21 cellular contexts compared by ENCODE assay signal in the genomic region with DNA sequence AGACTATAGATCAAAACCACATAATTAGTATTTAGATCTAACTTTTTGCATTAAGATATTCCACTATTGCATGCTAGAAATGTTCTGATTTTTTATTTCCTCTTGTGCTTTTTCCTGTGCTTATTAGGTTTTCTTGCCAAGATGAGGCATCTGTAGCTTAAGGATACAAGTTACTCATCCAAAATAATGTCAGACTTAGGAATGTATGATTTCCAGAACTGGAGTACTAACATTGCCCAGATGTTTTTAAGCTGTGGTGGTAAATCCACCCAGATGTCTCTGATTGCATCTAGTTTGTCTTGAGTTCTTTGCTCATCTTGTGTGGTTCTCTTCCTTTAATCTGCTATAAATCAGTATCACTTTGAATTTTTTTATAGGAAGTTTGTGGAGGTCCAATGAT.
DNase-seq lines count a peak whose midpoint lies in the region; ATAC-seq and TF ChIP-seq lines count a peak whose summit lies in the region.
"Had no signal": no experiment of that assay in that cellular context is flagged by ENCODE, and none has a peak within 500 bp of the region (broad histone marks: within the 10 kb centered on the region; RNA-seq: fewer than 3 reads in every experiment).

No MANE protein-coding gene starts in this region.

- no peak overlapping the region for H3K4me3 Mint-ChIP-seq in activated CD4-positive, alpha-beta T cell treated with anti-CD3 and anti-CD28 coated beads, Interleukin-2, amount 10 ng/mL, durations not matched to agents 7 days and 5 days
- H3K4me3 Mint-ChIP-seq: activated B cell treated with CpG ODN at 0.5 μM for 24 hours; endodermal cell; nephron progenitor cell; stimulated activated memory B cell treated with anti-CD40 and anti-IgM and Interleukin-4, amounts not matched to agents 10 μg/mL and 1 μg/mL and 100 μg/mL, for 72 hours had no signal

- ATAC-seq in Right ventricle myocardium inferior (peak; percentile 67), HG03378 (IDR thresholded peaks at IDR 0.05; ENCODE audit: unreplicated experiment) (no peak)
- ATAC-seq: sciatic nerve; stimulated activated memory B cell treated with anti-CD40 and anti-IgM and Interleukin-4, amounts not matched to agents 10 μg/mL and 1 μg/mL and 100 μg/mL, for 72 hours had no signal

- no peak overlapping the region for H3K27ac Mint-ChIP-seq in activated CD4-positive, alpha-beta T cell treated with anti-CD3 and anti-CD28 coated beads, Interleukin-2, amount 10 ng/mL, durations not matched to agents 7 days and 5 days
- H3K27ac Mint-ChIP-seq: activated B cell treated with CpG ODN at 0.5 μM for 24 hours; endodermal cell; nephron progenitor cell; stimulated activated memory B cell treated with anti-CD40 and anti-IgM and Interleukin-4, amounts not matched to agents 10 μg/mL and 1 μg/mL and 100 μg/mL, for 72 hours had no signal

- peak overlapping the region; percentile 33 for H3K4me2 ChIP-seq in smooth muscle cell

- H3K9me3 Mint-ChIP-seq in activated CD4-positive, alpha-beta T cell treated with anti-CD3 and anti-CD28 coated beads, Interleukin-2, amount 10 ng/mL, durations not matched to agents 7 days and 5 days, result no peaks in the 10 kb centered on the region
- H3K9me3 Mint-ChIP-seq: activated B cell treated with CpG ODN at 0.5 μM for 24 hours; stimulated activated memory B cell treated with anti-CD40 and anti-IgM and Interleukin-4, amounts not matched to agents 10 μg/mL and 1 μg/mL and 100 μg/mL, for 72 hours had no signal

- H3F3A ChIP-seq in smooth muscle cell (ENCODE audit: low read depth), result no peaks in the 10 kb centered on the region

- H3K27me3 ChIP-seq in left ventricle myocardium inferior (ENCODE audit: low read depth) (no peaks in the 10 kb centered on the region), smooth muscle cell (ENCODE audit: low read depth) (no peaks in the 10 kb centered on the region)

- no peak overlapping the region for H3K27ac ChIP-seq in left ventricle myocardium inferior (replicated peaks)
- H3K27ac ChIP-seq in smooth muscle cell (ENCODE audit: low read depth), result peak overlapping the region; percentile 66

- H3K36me3 Mint-ChIP-seq in activated CD4-positive, alpha-beta T cell treated with anti-CD3 and anti-CD28 coated beads, Interleukin-2, amount 10 ng/mL, durations not matched to agents 7 days and 5 days (ENCODE audit: low read depth), result no peaks in the 10 kb centered on the region
- H3K36me3 Mint-ChIP-seq: stimulated activated memory B cell treated with anti-CD40 and anti-IgM and Interleukin-4, amounts not matched to agents 10 μg/mL and 1 μg/mL and 100 μg/mL, for 72 hours had no signal

- H3K4me1 Mint-ChIP-seq in activated CD4-positive, alpha-beta T cell treated with anti-CD3 and anti-CD28 coated beads, Interleukin-2, amount 10 ng/mL, durations not matched to agents 7 days and 5 days, result no peaks in the 10 kb centered on the region
- H3K4me1 Mint-ChIP-seq: activated B cell treated with CpG ODN at 0.5 μM for 24 hours; endodermal cell; stimulated activated memory B cell treated with anti-CD40 and anti-IgM and Interleukin-4, amounts not matched to agents 10 μg/mL and 1 μg/mL and 100 μg/mL, for 72 hours had no signal

- intact Hi-C loops in Right ventricle myocardium inferior (cut with DNase I) (no loop called here), left ventricle myocardium inferior (cut with micrococcal nuclease) (no loop called here)

- H3K27me3 Mint-ChIP-seq in activated CD4-positive, alpha-beta T cell treated with anti-CD3 and anti-CD28 coated beads, Interleukin-2, amount 10 ng/mL, durations not matched to agents 7 days and 5 days, result no peaks in the 10 kb centered on the region
- H3K27me3 Mint-ChIP-seq: activated B cell treated with CpG ODN at 0.5 μM for 24 hours; stimulated activated memory B cell treated with anti-CD40 and anti-IgM and Interleukin-4, amounts not matched to agents 10 μg/mL and 1 μg/mL and 100 μg/mL, for 72 hours had no signal

- H3K36me3 ChIP-seq in left ventricle myocardium inferior, result no peaks in the 10 kb centered on the region
- H3K36me3 ChIP-seq in smooth muscle cell (ENCODE audit: low read depth), result no peaks in the 10 kb centered on the region

- no peak for DNase-seq in Right ventricle myocardium inferior (ENCODE audit: missing footprints)
- DNase-seq in left ventricle myocardium inferior, result no peak
- DNase-seq in amniotic stem cell (lab: John Stamatoyannopoulos, UW), result peak; percentile 29
- peak; percentile 85 to 90 for DNase-seq in foreskin fibroblast
- DNase-seq in smooth muscle cell (lab: John Stamatoyannopoulos, UW; ENCODE audit: unreplicated experiment), result no peak
- DNase-seq in activated CD4-positive, alpha-beta T cell treated with anti-CD3 and anti-CD28 coated beads, Interleukin-2, amount 10 ng/mL, durations not matched to agents 7 days and 5 days, result no peak
- DNase-seq in activated gamma-delta T cell (lab: John Stamatoyannopoulos, UW), result no peak
- DNase-seq: activated B cell treated with CpG ODN at 0.5 μM for 24 hours; activated CD8-positive, alpha-beta memory T cell treated with anti-CD3 and anti-CD28 coated beads, Interleukin-2, amount 50 U/mL, for 4 hours; activated naive CD4-positive, alpha-beta T cell treated with Interleukin-2 at 50 U/mL for 16 hours; Calu3; central memory CD4-positive, alpha-beta T cell; endodermal cell; hypothalamus; NCI-H1417 treated with DMSO at 0.1 percent for 48 hours; NCI-H510A treated with DMSO at 0.1 percent for 48 hours; nephron progenitor cell; OCI-M1 had no signal

- H3K9ac ChIP-seq in smooth muscle cell (ENCODE audit: low read depth), result no peak overlapping the region

- H3K9me3 ChIP-seq in left ventricle myocardium inferior (replicated peaks) (no peaks in the 10 kb centered on the region), smooth muscle cell (replicated peaks; ENCODE audit: low read depth) (no peaks in the 10 kb centered on the region)

- H3K4me1 ChIP-seq in left ventricle myocardium inferior, result no peaks in the 10 kb centered on the region
- no peaks in the 10 kb centered on the region for H3K4me1 ChIP-seq in smooth muscle cell (ENCODE audit: low read depth)

- CTCF ChIA-PET in activated CD4-positive, alpha-beta T cell treated with anti-CD3 and anti-CD28 coated beads, Interleukin-2, amount 10 ng/mL, durations not matched to agents 7 days and 5 days (lab: Charles Lee), result interaction anchor here (0.9 kb wide), 1 partner anchor 12 kb away, joined by 3 read pairs; no protein-coding TSS in a partner anchor

- POLR2A ChIA-PET in activated CD4-positive, alpha-beta T cell treated with anti-CD3 and anti-CD28 coated beads, Interleukin-2, amount 10 ng/mL, durations not matched to agents 7 days and 5 days (lab: Charles Lee), result no interaction called here

- no peak overlapping the region for H2AFZ ChIP-seq in smooth muscle cell (ENCODE audit: low read depth)

- H4K20me1 ChIP-seq in smooth muscle cell (ENCODE audit: low read depth), result no peaks in the 10 kb centered on the region

- H3K4me3 ChIP-seq in left ventricle myocardium inferior (no peak overlapping the region), foreskin fibroblast (ENCODE audit: low read depth in 1 of 2, low read length in 2 of 2) (no peak overlapping the region), smooth muscle cell (no peak overlapping the region)

- TF ChIP-seq CTCF in left ventricle myocardium inferior (IDR thresholded peaks at IDR 0.05; ENCODE audit: borderline replicate concordance) (no peak), foreskin fibroblast (IDR thresholded peaks at IDR 0.05; ENCODE audit: low read depth, low read length) (no peak), smooth muscle cell (IDR thresholded peaks at IDR 0.05; ENCODE audit: borderline replicate concordance, insufficient read depth, poor library complexity, severe bottlenecking) (no peak)

- H3K79me2 ChIP-seq in smooth muscle cell (ENCODE audit: low read depth), result no peaks in the 10 kb centered on the region

Comparison
In these comparisons a context has a peak if more than half of its experiments do, and no peak if none do; other contexts are left out.
1. DNase-seq: peak in amniotic stem cell (single experiment) and foreskin fibroblast (2 of 2); none in Right ventricle myocardium inferior (single experiment), left ventricle myocardium inferior (single experiment), smooth muscle cell (single experiment), activated CD4-positive, alpha-beta T cell treated with anti-CD3 and anti-CD28 coated beads, Interleukin-2, amount 10 ng/mL, durations not matched to agents 7 days and 5 days (single experiment) and activated gamma-delta T cell (single experiment).